Comparison of ENCODE assay signal across 1 cellular context in the genomic region with DNA sequence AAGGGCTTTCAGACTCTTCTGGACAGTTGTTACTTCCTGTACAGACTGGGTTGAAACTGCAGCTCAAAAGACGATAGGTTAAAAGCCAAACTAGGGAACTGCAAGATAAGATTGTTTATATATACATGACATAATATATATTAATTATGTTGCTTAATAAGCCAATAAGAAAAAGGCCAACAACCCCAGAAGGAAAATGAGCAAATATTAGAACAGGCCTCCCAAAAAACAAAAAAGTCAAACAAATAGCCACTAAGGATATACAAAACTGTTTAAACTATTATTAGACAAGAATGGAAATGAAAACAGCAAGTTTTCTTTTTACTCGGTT.
A peak's percentile ranks its signal among the peaks of the same experiment; 100 is the strongest.
TF ChIP-seq lines count a peak whose summit lies in the region.

No MANE protein-coding gene starts in this region.

TF ChIP-seq in K562, 482 proteins besides CTCF, POLR2A, EP300 and RAD21 (continues in another document):
- TF ChIP-seq TEAD2 (tag; IDR thresholded peaks at IDR 0.05) (no peak), MXI1 (IDR thresholded peaks at IDR 0.05; ENCODE audit: low read depth, low read length) (no peak), SMARCE1 (IDR thresholded peaks at IDR 0.05) (peak; percentile 21; the same call in 1 of the 2 replicates), ZNF551 (CRISPR knock-in tag; IDR thresholded peaks at IDR 0.05) (peak; percentile 59; the same call in 1 of the 2 replicates), SMARCA4 (IDR thresholded peaks at IDR 0.05) (peak; percentile 38; the same call in 1 of the 2 replicates), POLR2B (IDR thresholded peaks at IDR 0.05; ENCODE audit: low read depth, partially characterized antibody) (no peak), ZNF589 (CRISPR knock-in tag; IDR thresholded peaks at IDR 0.05; ENCODE audit: low read depth) (peak; percentile 38; the same call in 1 of the 2 replicates), HLTF (IDR thresholded peaks at IDR 0.05) (no peak), HDAC1 (IDR thresholded peaks at IDR 0.05) (no peak), MIER1 (IDR thresholded peaks at IDR 0.05; ENCODE audit: low read depth) (0 out of 2 replicates have a peak, but pooled peaks have one; percentile 41), ZNF75A (CRISPR knock-in tag; IDR thresholded peaks at IDR 0.05) (no peak), CREB1 (IDR thresholded peaks at IDR 0.05) (no peak), CREB1 (CRISPR knock-in tag; IDR thresholded peaks at IDR 0.05) (no peak), ZNF436 (CRISPR knock-in tag; IDR thresholded peaks at IDR 0.05) (no peak), CEBPG (CRISPR knock-in tag; IDR thresholded peaks at IDR 0.05) (no peak), CEBPG (tag; conservative IDR thresholded peaks at IDR 0.05 in 1 of 2, IDR thresholded peaks at IDR 0.05 in 1 of 2) (peak in 1 of 2 experiments; percentile 29; a peak in 1 of 4 replicates), MCM7 (IDR thresholded peaks at IDR 0.05) (no peak), XRCC4 (IDR thresholded peaks at IDR 0.05; ENCODE audit: extremely low read depth, insufficient read depth, insufficient read length) (no peak)
- TF ChIP-seq, protein P1, sequence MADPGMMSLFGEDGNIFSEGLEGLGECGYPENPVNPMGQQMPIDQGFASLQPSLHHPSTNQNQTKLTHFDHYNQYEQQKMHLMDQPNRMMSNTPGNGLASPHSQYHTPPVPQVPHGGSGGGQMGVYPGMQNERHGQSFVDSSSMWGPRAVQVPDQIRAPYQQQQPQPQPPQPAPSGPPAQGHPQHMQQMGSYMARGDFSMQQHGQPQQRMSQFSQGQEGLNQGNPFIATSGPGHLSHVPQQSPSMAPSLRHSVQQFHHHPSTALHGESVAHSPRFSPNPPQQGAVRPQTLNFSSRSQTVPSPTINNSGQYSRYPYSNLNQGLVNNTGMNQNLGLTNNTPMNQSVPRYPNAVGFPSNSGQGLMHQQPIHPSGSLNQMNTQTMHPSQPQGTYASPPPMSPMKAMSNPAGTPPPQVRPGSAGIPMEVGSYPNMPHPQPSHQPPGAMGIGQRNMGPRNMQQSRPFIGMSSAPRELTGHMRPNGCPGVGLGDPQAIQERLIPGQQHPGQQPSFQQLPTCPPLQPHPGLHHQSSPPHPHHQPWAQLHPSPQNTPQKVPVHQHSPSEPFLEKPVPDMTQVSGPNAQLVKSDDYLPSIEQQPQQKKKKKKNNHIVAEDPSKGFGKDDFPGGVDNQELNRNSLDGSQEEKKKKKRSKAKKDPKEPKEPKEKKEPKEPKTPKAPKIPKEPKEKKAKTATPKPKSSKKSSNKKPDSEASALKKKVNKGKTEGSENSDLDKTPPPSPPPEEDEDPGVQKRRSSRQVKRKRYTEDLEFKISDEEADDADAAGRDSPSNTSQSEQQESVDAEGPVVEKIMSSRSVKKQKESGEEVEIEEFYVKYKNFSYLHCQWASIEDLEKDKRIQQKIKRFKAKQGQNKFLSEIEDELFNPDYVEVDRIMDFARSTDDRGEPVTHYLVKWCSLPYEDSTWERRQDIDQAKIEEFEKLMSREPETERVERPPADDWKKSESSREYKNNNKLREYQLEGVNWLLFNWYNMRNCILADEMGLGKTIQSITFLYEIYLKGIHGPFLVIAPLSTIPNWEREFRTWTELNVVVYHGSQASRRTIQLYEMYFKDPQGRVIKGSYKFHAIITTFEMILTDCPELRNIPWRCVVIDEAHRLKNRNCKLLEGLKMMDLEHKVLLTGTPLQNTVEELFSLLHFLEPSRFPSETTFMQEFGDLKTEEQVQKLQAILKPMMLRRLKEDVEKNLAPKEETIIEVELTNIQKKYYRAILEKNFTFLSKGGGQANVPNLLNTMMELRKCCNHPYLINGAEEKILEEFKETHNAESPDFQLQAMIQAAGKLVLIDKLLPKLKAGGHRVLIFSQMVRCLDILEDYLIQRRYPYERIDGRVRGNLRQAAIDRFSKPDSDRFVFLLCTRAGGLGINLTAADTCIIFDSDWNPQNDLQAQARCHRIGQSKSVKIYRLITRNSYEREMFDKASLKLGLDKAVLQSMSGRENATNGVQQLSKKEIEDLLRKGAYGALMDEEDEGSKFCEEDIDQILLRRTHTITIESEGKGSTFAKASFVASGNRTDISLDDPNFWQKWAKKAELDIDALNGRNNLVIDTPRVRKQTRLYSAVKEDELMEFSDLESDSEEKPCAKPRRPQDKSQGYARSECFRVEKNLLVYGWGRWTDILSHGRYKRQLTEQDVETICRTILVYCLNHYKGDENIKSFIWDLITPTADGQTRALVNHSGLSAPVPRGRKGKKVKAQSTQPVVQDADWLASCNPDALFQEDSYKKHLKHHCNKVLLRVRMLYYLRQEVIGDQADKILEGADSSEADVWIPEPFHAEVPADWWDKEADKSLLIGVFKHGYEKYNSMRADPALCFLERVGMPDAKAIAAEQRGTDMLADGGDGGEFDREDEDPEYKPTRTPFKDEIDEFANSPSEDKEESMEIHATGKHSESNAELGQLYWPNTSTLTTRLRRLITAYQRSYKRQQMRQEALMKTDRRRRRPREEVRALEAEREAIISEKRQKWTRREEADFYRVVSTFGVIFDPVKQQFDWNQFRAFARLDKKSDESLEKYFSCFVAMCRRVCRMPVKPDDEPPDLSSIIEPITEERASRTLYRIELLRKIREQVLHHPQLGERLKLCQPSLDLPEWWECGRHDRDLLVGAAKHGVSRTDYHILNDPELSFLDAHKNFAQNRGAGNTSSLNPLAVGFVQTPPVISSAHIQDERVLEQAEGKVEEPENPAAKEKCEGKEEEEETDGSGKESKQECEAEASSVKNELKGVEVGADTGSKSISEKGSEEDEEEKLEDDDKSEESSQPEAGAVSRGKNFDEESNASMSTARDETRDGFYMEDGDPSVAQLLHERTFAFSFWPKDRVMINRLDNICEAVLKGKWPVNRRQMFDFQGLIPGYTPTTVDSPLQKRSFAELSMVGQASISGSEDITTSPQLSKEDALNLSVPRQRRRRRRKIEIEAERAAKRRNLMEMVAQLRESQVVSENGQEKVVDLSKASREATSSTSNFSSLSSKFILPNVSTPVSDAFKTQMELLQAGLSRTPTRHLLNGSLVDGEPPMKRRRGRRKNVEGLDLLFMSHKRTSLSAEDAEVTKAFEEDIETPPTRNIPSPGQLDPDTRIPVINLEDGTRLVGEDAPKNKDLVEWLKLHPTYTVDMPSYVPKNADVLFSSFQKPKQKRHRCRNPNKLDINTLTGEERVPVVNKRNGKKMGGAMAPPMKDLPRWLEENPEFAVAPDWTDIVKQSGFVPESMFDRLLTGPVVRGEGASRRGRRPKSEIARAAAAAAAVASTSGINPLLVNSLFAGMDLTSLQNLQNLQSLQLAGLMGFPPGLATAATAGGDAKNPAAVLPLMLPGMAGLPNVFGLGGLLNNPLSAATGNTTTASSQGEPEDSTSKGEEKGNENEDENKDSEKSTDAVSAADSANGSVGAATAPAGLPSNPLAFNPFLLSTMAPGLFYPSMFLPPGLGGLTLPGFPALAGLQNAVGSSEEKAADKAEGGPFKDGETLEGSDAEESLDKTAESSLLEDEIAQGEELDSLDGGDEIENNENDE (IDR thresholded peaks at IDR 0.05; ENCODE audit: low read depth, low read length): no peak
- TF ChIP-seq, protein P2, sequence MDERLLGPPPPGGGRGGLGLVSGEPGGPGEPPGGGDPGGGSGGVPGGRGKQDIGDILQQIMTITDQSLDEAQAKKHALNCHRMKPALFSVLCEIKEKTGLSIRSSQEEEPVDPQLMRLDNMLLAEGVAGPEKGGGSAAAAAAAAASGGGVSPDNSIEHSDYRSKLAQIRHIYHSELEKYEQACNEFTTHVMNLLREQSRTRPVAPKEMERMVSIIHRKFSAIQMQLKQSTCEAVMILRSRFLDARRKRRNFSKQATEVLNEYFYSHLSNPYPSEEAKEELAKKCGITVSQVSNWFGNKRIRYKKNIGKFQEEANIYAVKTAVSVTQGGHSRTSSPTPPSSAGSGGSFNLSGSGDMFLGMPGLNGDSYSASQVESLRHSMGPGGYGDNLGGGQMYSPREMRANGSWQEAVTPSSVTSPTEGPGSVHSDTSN (CRISPR knock-in tag; IDR thresholded peaks at IDR 0.05; ENCODE audit: low read depth): no peak
- TF ChIP-seq, protein P2 (tag; conservative IDR thresholded peaks at IDR 0.05; ENCODE audit: low read depth): peak; percentile 60
- TF ChIP-seq, protein P3, sequence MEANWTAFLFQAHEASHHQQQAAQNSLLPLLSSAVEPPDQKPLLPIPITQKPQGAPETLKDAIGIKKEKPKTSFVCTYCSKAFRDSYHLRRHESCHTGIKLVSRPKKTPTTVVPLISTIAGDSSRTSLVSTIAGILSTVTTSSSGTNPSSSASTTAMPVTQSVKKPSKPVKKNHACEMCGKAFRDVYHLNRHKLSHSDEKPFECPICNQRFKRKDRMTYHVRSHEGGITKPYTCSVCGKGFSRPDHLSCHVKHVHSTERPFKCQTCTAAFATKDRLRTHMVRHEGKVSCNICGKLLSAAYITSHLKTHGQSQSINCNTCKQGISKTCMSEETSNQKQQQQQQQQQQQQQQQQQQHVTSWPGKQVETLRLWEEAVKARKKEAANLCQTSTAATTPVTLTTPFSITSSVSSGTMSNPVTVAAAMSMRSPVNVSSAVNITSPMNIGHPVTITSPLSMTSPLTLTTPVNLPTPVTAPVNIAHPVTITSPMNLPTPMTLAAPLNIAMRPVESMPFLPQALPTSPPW (CRISPR knock-in tag; IDR thresholded peaks at IDR 0.05): no peak; the same call in 1 of the 2 replicates
- TF ChIP-seq, protein P4, sequence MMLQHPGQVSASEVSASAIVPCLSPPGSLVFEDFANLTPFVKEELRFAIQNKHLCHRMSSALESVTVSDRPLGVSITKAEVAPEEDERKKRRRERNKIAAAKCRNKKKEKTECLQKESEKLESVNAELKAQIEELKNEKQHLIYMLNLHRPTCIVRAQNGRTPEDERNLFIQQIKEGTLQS (IDR thresholded peaks at IDR 0.05): no peak
- TF ChIP-seq, protein P4 (CRISPR knock-in tag; conservative IDR thresholded peaks at IDR 0.05): no peak
- TF ChIP-seq, protein P5, sequence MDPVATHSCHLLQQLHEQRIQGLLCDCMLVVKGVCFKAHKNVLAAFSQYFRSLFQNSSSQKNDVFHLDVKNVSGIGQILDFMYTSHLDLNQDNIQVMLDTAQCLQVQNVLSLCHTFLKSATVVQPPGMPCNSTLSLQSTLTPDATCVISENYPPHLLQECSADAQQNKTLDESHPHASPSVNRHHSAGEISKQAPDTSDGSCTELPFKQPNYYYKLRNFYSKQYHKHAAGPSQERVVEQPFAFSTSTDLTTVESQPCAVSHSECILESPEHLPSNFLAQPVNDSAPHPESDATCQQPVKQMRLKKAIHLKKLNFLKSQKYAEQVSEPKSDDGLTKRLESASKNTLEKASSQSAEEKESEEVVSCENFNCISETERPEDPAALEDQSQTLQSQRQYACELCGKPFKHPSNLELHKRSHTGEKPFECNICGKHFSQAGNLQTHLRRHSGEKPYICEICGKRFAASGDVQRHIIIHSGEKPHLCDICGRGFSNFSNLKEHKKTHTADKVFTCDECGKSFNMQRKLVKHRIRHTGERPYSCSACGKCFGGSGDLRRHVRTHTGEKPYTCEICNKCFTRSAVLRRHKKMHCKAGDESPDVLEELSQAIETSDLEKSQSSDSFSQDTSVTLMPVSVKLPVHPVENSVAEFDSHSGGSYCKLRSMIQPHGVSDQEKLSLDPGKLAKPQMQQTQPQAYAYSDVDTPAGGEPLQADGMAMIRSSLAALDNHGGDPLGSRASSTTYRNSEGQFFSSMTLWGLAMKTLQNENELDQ (CRISPR knock-in tag; IDR thresholded peaks at IDR 0.05; ENCODE audit: borderline replicate concordance): 0 out of 2 replicates have a peak, but pooled peaks have one; percentile 0
- TF ChIP-seq, protein P6, sequence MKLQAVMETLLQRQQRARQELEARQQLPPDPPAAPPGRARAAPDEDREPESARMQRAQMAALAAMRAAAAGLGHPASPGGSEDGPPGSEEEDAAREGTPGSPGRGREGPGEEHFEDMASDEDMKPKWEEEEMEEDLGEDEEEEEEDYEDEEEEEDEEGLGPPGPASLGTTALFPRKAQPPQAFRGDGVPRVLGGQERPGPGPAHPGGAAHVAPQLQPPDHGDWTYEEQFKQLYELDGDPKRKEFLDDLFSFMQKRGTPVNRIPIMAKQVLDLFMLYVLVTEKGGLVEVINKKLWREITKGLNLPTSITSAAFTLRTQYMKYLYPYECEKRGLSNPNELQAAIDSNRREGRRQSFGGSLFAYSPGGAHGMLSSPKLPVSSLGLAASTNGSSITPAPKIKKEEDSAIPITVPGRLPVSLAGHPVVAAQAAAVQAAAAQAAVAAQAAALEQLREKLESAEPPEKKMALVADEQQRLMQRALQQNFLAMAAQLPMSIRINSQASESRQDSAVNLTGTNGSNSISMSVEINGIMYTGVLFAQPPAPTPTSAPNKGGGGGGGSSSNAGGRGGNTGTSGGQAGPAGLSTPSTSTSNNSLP (IDR thresholded peaks at IDR 0.05; ENCODE audit: borderline replicate concordance, low read depth, low read length): 0 out of 2 replicates have a peak, but pooled peaks have one; percentile 28
